In genomic region chr16:70407811-70408274, GRCh38 we compare ENCODE assay signal across 19 cellular contexts. TPM values are rescaled to one million over a fixed set of nuclear protein-coding genes. Genes with fewer than 3 reads are reported as not detected.
DNase-seq lines count a peak whose midpoint lies in the region; ATAC-seq, FAIRE-seq and TF ChIP-seq lines count a peak whose summit lies in the region.
"Had no signal": no experiment of that assay in that cellular context is flagged by ENCODE, and none has a peak within 500 bp of the region (broad histone marks: within the 10 kb centered on the region; RNA-seq: fewer than 3 reads in every experiment).

No MANE protein-coding gene starts in this region.

- H3K14ac ChIP-seq in IMR-90 (replicated peaks; ENCODE audit: low read depth, low read length): no peak overlapping the region

- POLR2A ChIA-PET in IMR-90 (lab: Charles Lee; ENCODE audit: unreplicated experiment) (no interaction called here), GM12878 (lab: Charles Lee) (interaction anchor here (0.6 to 4.3 kb wide), 11 partner anchors 9 to 114 kb away, joined by 3 to 47 read pairs (median 7); partner anchors contain the start of gene ST3GAL2)

- no peaks in the 10 kb centered on the region for H3K27me3 Mint-ChIP-seq in neural crest cell (ENCODE audit: low read depth)
- H3K27me3 Mint-ChIP-seq: activated T-helper 17 cell treated with anti-CD3 and anti-CD28 coated beads, Interleukin-2, amount 50 U/mL, for 72 hours had no signal

- TF ChIP-seq EP300 in GM12878 (IDR thresholded peaks at IDR 0.05; ENCODE audit: borderline replicate concordance in 1 of 2, control insufficient read depth in 1 of 2, low read depth in 2 of 2, low read length in 2 of 2): 0 out of 4 replicates have a peak, but pooled peaks of 1 of the 2 experiments have one; percentile 23

- H2BK120ac ChIP-seq in IMR-90 (ENCODE audit: low read depth, low read length): no peak overlapping the region

- H3K4me1 ChIP-seq in IMR-90 (ENCODE audit: control insufficient read depth, insufficient read depth, low read length) (peaks cover 6% of the 10 kb centered on the region), GM12878 (ENCODE audit: control insufficient read depth, insufficient read depth, low read length) (peaks cover 58% of the 10 kb centered on the region)

- peaks cover 23 to 71% of the 10 kb centered on the region in 2 experiments for H3K79me1 ChIP-seq in IMR-90 (ENCODE audit: low read depth in 1 of 2, low read length in 2 of 2)

- H4K20me1 ChIP-seq in IMR-90 (ENCODE audit: insufficient read depth, low read length): peaks cover 12% of the 10 kb centered on the region
- H4K20me1 ChIP-seq in GM12878 (ENCODE audit: control insufficient read depth, insufficient read depth): no peaks in the 10 kb centered on the region

- dilution Hi-C loops in IMR-90 (cut with HindIII; ENCODE audit: low sequenced_read_pairs, unreplicated experiment): no loop called here

- H3K36me3 Mint-ChIP-seq in neural crest cell (ENCODE audit: low read depth): peaks cover 4% of the 10 kb centered on the region

- no peaks in the 10 kb centered on the region for H3K9me3 ChIP-seq in IMR-90 (ENCODE audit: control insufficient read depth, insufficient read depth, low read length)
- no peaks in the 10 kb centered on the region for H3K9me3 ChIP-seq in GM12878 (replicated peaks; ENCODE audit: control insufficient read depth, insufficient read depth, low read length)
- H3K9me3 ChIP-seq: left ventricle myocardium inferior, sigmoid colon had no signal

- intact Hi-C loops in IMR-90 (cut with micrococcal nuclease) (no loop called here), GM12878 (cut with micrococcal nuclease; ENCODE audit: unreplicated experiment) (no loop called here)

- H3K4me1 Mint-ChIP-seq in neural crest cell: peaks cover 18% of the 10 kb centered on the region

- H3K36me3 ChIP-seq in IMR-90 (ENCODE audit: control insufficient read depth, insufficient read depth, low read length) (peaks cover 2% of the 10 kb centered on the region), GM12878 (ENCODE audit: control insufficient read depth in 2 of 2, insufficient read depth in 2 of 2, low read length in 1 of 2) (peaks cover 6 to 15% of the 10 kb centered on the region in 2 experiments; a peak in 3 of 4 replicates)

- H3K4me3 Mint-ChIP-seq in neural crest cell: no peak overlapping the region
- H3K4me3 Mint-ChIP-seq: activated T-helper 17 cell treated with anti-CD3 and anti-CD28 coated beads, Interleukin-2, amount 50 U/mL, for 72 hours had no signal

- SMC1A ChIA-PET in GM12878 (lab: Charles Lee; ENCODE audit: uncharacterized antibody, unreplicated experiment): interaction anchor here (1.2 to 4.2 kb wide), 11 partner anchors 10 to 69 kb away, joined by 3 to 39 read pairs (median 6); partner anchors contain the start of gene FCSK

- H2AFZ ChIP-seq in IMR-90 (replicated peaks; ENCODE audit: low read length, poor library complexity) (no peak overlapping the region), GM12878 (ENCODE audit: control insufficient read depth, low read depth, low read length) (peak overlapping the region; percentile 35)

- H2AK5ac ChIP-seq in IMR-90 (ENCODE audit: low read depth, low read length): no peak overlapping the region

- no peak for TF ChIP-seq POLR2A in IMR-90 (IDR thresholded peaks at IDR 0.05; ENCODE audit: low read depth, low read length)
- TF ChIP-seq POLR2A in GM12878 (IDR thresholded peaks at IDR 0.05; ENCODE audit: low read depth, low read length): peak; percentile 47

- H4K8ac ChIP-seq in IMR-90 (ENCODE audit: low read depth in 2 of 2, low read length in 2 of 2): no peak overlapping the region

- no peak overlapping the region for H2BK15ac ChIP-seq in IMR-90 (ENCODE audit: low read depth, low read length)

- H3K27me3 ChIP-seq in IMR-90 (ENCODE audit: control insufficient read depth, insufficient read depth, low read length) (no peaks in the 10 kb centered on the region), GM12878 (replicated peaks in 1 of 2; ENCODE audit: control insufficient read depth in 2 of 2, insufficient read depth in 2 of 2, low read length in 1 of 2) (no peaks in the 10 kb centered on the region; a peak in 1 of 4 replicates)
- H3K27me3 ChIP-seq: dorsolateral prefrontal cortex, sigmoid colon had no signal

- H3K27ac Mint-ChIP-seq in neural crest cell (ENCODE audit: unreplicated experiment): peak overlapping the region; percentile 19
- H3K27ac Mint-ChIP-seq: activated T-helper 17 cell treated with anti-CD3 and anti-CD28 coated beads, Interleukin-2, amount 50 U/mL, for 72 hours had no signal

- H3K79me2 ChIP-seq in GM12878 (ENCODE audit: control insufficient read depth, insufficient read depth, low read length): peaks cover 72% of the 10 kb centered on the region

- peaks cover 23% of the 10 kb centered on the region for H3K9me1 ChIP-seq in IMR-90 (ENCODE audit: insufficient read depth, low read length)

- no peak for TF ChIP-seq CTCF in IMR-90 (conservative IDR thresholded peaks at IDR 0.05; ENCODE audit: low read depth, low read length)
- no peak for TF ChIP-seq CTCF in GM12878 (IDR thresholded peaks at IDR 0.05 in 2 of 3, conservative IDR thresholded peaks at IDR 0.05 in 1 of 3; ENCODE audit: control insufficient read depth in 2 of 3, extremely low read depth in 1 of 3, insufficient read depth in 1 of 3, low read depth in 3 of 3, low read length in 3 of 3)
- no peak for TF ChIP-seq CTCF in neural crest cell (conservative IDR thresholded peaks at IDR 0.05)

- H2BK5ac ChIP-seq in IMR-90 (ENCODE audit: low read depth, low read length, poor library complexity, severe bottlenecking): no peak overlapping the region

- H3K9ac ChIP-seq in IMR-90 (ENCODE audit: low read depth, low read length) (no peak overlapping the region), GM12878 (ENCODE audit: control insufficient read depth, insufficient read depth, low read length) (peak overlapping the region; percentile 39; the same call in 1 of the 2 replicates)

- no peak overlapping the region for H3K27ac ChIP-seq in IMR-90 (ENCODE audit: insufficient read depth, low read length)
- H3K27ac ChIP-seq in GM12878 (ENCODE audit: control insufficient read depth, insufficient read depth): peak overlapping the region; percentile 81
- H3K27ac ChIP-seq: left ventricle myocardium inferior, sigmoid colon had no signal

- peak overlapping the region; percentile 9; the same call in 1 of the 2 replicates for H3K4ac ChIP-seq in IMR-90 (ENCODE audit: low read depth, low read length)

- H2BK20ac ChIP-seq in IMR-90 (ENCODE audit: low read depth, low read length): no peak overlapping the region

- BruUV-seq in IMR-90 (replicated peaks; lab: Mats Ljungman, UMichigan) (no TSS peak), GM12878 (replicated peaks; lab: Mats Ljungman, UMichigan) (no TSS peak)

- no peak overlapping the region for H4K91ac ChIP-seq in IMR-90 (ENCODE audit: insufficient read depth, low read depth, low read length)

- H3K23ac ChIP-seq in IMR-90 (ENCODE audit: low read depth, low read length): no peak overlapping the region

- no peaks in the 10 kb centered on the region for H3K9me3 Mint-ChIP-seq in neural crest cell
- H3K9me3 Mint-ChIP-seq: activated T-helper 17 cell treated with anti-CD3 and anti-CD28 coated beads, Interleukin-2, amount 50 U/mL, for 72 hours had no signal

- in situ Hi-C loops in IMR-90 (cut with MboI; ENCODE audit: low sequenced_read_pairs): no loop called here
- in situ Hi-C loops in GM12878 (cut with MboI): loop anchor here (25.0 kb wide), 1 partner anchor 1646 kb away; no protein-coding TSS in a partner anchor

- TF ChIP-seq RAD21 in IMR-90 (IDR thresholded peaks at IDR 0.05; ENCODE audit: low read length) (no peak), GM12878 (IDR thresholded peaks at IDR 0.05; ENCODE audit: insufficient read depth, low read depth, low read length) (no peak)

- no peak overlapping the region for H3K18ac ChIP-seq in IMR-90 (ENCODE audit: low read depth, low read length)

- ATAC-seq in IMR-90 (ENCODE audit: low read depth) (no peak), GM12878 (peak; percentile 13), HG03039 (IDR thresholded peaks at IDR 0.05; ENCODE audit: unreplicated experiment) (no peak)
- ATAC-seq: activated T-helper 17 cell treated with anti-CD3 and anti-CD28 coated beads, Interleukin-2, amount 50 U/mL, for 72 hours had no signal

- DNase-seq in ELF-1 (ENCODE audit: low read depth, low spot score): peak; percentile 43
- DNase-seq in IMR-90: no peak
- DNase-seq in GM12878 (ENCODE audit: low read depth, low spot score): no peak
- no peak for DNase-seq in neural crest cell (ENCODE audit: low read depth, low spot score)
- DNase-seq in NOMO-1 (lab: John Stamatoyannopoulos, UW; ENCODE audit: unreplicated experiment in 2 of 2): no peak
- DNase-seq in LoVo (ENCODE audit: low spot score): no peak
- DNase-seq in activated T-cell treated with anti-CD3 and anti-CD28 coated beads, Interleukin-2, amount 50 U/mL, for 1 hour: no peak
- DNase-seq: activated CD4-positive, alpha-beta T cell treated with anti-CD3 and anti-CD28 coated beads, Interleukin-2, amount 50 U/mL, for 1 hour; dorsolateral prefrontal cortex; HCEC 1CT; Kasumi-1; left ventricle myocardium inferior; NCI-H146; NCI-H526; sigmoid colon; stimulated activated CD4-positive, alpha-beta T cell treated with anti-CD3 and anti-CD28 coated beads, Interleukin-4, amount 100 ng/mL, for 1 hour; trophoblast cell had no signal

- no peak overlapping the region for H2AK9ac ChIP-seq in IMR-90 (replicated peaks; ENCODE audit: low read depth, low read length, poor library complexity)

- peak; percentile 18 for FAIRE-seq in GM12878 (lab: Jason Lieb, UNC)

- no peak overlapping the region for H4K5ac ChIP-seq in IMR-90 (ENCODE audit: low read depth, low read length)

- RAD21 ChIA-PET in GM12878 (lab: Charles Lee; ENCODE audit: unreplicated experiment): interaction anchor here (1.0 to 3.0 kb wide), 10 partner anchors 10 to 115 kb away, joined by 4 to 32 read pairs (median 6); partner anchors contain the start of genes COG4, SF3B3 and ST3GAL2

- no peak overlapping the region for H3K4me2 ChIP-seq in IMR-90 (ENCODE audit: low read depth, low read length)
- H3K4me2 ChIP-seq in GM12878 (ENCODE audit: control insufficient read depth, insufficient read depth): peak overlapping the region; percentile 85

- CTCF ChIA-PET in IMR-90 (lab: Yijun Ruan, JAX): no interaction called here
- CTCF ChIA-PET in GM12878 (lab: Yijun Ruan, JAX): interaction anchor here (0.7 to 3.3 kb wide), 11 partner anchors 9 to 120 kb away, joined by 3 to 14 read pairs (median 4); no protein-coding TSS in a partner anchor

- no peak overlapping the region for H3K56ac ChIP-seq in IMR-90 (ENCODE audit: extremely low read depth, insufficient read depth, low read length)

- no peak overlapping the region for H3K4me3 ChIP-seq in IMR-90 (ENCODE audit: insufficient read depth, low read depth, low read length)
- peak overlapping the region; percentile 40; the same call in 1 of the 2 replicates for H3K4me3 ChIP-seq in GM12878
- H3K4me3 ChIP-seq: dorsolateral prefrontal cortex, left ventricle myocardium inferior, sigmoid colon had no signal

- 84% methylated on average over 3 of the region's 10 CpGs; no CpG with 5 or more reads in 1 of the 2 experiments for WGBS in IMR-90 (ENCODE audit: extremely low coverage in 2 of 2, insufficient read length in 1 of 2), 2 experiments
- WGBS in GM12878 (ENCODE audit: insufficient coverage, insufficient replicate concordance, low lambda C conversion rate, missing lambda C conversion rate): 58% methylated on average over 10 of the region's 10 CpGs

RNA-seq across cellular contexts. Expression of gene ST3GAL2, which starts 31.1 kb away (rescaled TPM):
- 16.4 and 17.4 TPM in 2 replicates for total RNA-seq in IMR-90 (2012; rRNA removed)
- polyA plus RNA-seq in IMR-90 (2012; rRNA removed): 17.7 and 18.3 TPM in 2 replicates
- 13.0 and 21.7 TPM in 2 replicates for polyA plus RNA-seq in IMR-90 (2012; cell fraction: cytosol; rRNA removed)
- 13.5 and 18.2 TPM in 2 replicates for polyA plus RNA-seq in IMR-90 (2012; cell fraction: nucleus; rRNA removed; ENCODE audit: low replicate concordance)
- total RNA-seq in GM12878 (2013; cell fraction: nucleolus; rRNA removed): 143 and 167 TPM in 2 replicates
- total RNA-seq in GM12878 (2014; rRNA removed): 40.2 and 43.7 TPM in 2 replicates
- total RNA-seq in GM12878 (2014; rRNA removed; fragmentation: Illumina TruSeq; extraction: Trizol): 22.7 and 28.4 TPM in 2 replicates
- 61.7 and 66.7 TPM in 2 replicates for total RNA-seq in GM12878 (2021)
- polyA plus RNA-seq in GM12878 (2011; ENCODE audit: low read depth): 8.7 TPM
- 20.7 and 29.7 TPM in 2 replicates for polyA plus RNA-seq in GM12878 (2011; rRNA removed)
- 35.3 and 44.9 TPM in 2 replicates for polyA plus RNA-seq in GM12878 (2011; cell fraction: cytosol; rRNA removed)
- 23.2 and 29.6 TPM in 2 replicates for polyA plus RNA-seq in GM12878 (2011; cell fraction: nucleus; rRNA removed)
- polyA plus RNA-seq in GM12878 (2012): 35.0 and 38.4 TPM in 2 replicates
- polyA plus RNA-seq in GM12878 (2014; fragmentation: Illumina TruSeq; extraction: Trizol): 4.9 and 15.5 TPM in 2 replicates
- 1 to 10 TPM in 1 of 2 experiments, under 1 TPM in 1; 0.95 to 1.4 TPM for polyA plus RNA-seq in GM12878 (2014; fragmentation: Nextera tagmentation; extraction: Ambion mirVana)
- 39.5 and 49.8 TPM in 2 replicates for polyA plus RNA-seq in GM12878 (2014; rRNA removed)
- 10 to 100 TPM; 10.5 to 23.4 TPM for polyA plus RNA-seq in GM12878 (2016; fragmentation: Nextera tagmentation; extraction: Ambion mirVana)
- 68.2 and 127 TPM in 2 replicates for polyA minus RNA-seq in GM12878 (2011; rRNA and poly(A)+ RNA removed)
- 39.0 and 49.5 TPM in 2 replicates for polyA minus RNA-seq in GM12878 (2011; cell fraction: cytosol; rRNA and poly(A)+ RNA removed)
- polyA minus RNA-seq in GM12878 (2011; cell fraction: nucleus; rRNA and poly(A)+ RNA removed): 38.8 and 58.4 TPM in 2 replicates
- 37.5 and 41.8 TPM in 2 replicates for total RNA-seq in neural crest cell

RNA-seq across cellular contexts. Expression of gene FCSK, which starts 46.6 kb away (rescaled TPM):
- total RNA-seq in IMR-90 (2012; rRNA removed) (5.3 and 6.1 TPM in 2 replicates), GM12878 (2014; rRNA removed) (12.9 and 13.5 TPM in 2 replicates), GM12878 (2014; rRNA removed; fragmentation: Illumina TruSeq; extraction: Trizol) (5.0 and 5.4 TPM in 2 replicates), GM12878 (2021) (17.6 and 18.7 TPM in 2 replicates), neural crest cell (14.8 and 15.2 TPM in 2 replicates)
- polyA plus RNA-seq in IMR-90 (2012; rRNA removed) (7.2 and 8.3 TPM in 2 replicates), GM12878 (2011; rRNA removed) (5.1 and 9.5 TPM in 2 replicates), GM12878 (2014; fragmentation: Illumina TruSeq; extraction: Trizol) (2.8 and 6.2 TPM in 2 replicates), GM12878 (2014; fragmentation: Nextera tagmentation; extraction: Ambion mirVana) (1 to 10 TPM in 1 of 2 experiments, under 1 TPM in 1; 0.60 to 1.5 TPM), GM12878 (2014; rRNA removed) (13.6 and 15.7 TPM in 2 replicates), GM12878 (2016; fragmentation: Nextera tagmentation; extraction: Ambion mirVana) (1 to 10 TPM; 5.8 to 8.5 TPM)
- 2.9 and 5.1 TPM in 2 replicates for polyA plus RNA-seq in IMR-90 (2012; cell fraction: cytosol; rRNA removed)
- polyA plus RNA-seq in IMR-90 (2012; cell fraction: nucleus; rRNA removed; ENCODE audit: low replicate concordance): 37.1 and 78.4 TPM in 2 replicates
- 54.6 and 60.5 TPM in 2 replicates for total RNA-seq in GM12878 (2013; cell fraction: nucleolus; rRNA removed)
- 6.8 TPM for polyA plus RNA-seq in GM12878 (2011; ENCODE audit: low read depth)
- 9.9 and 11.6 TPM in 2 replicates for polyA plus RNA-seq in GM12878 (2011; cell fraction: cytosol; rRNA removed)
- 60.0 and 67.4 TPM in 2 replicates for polyA plus RNA-seq in GM12878 (2011; cell fraction: nucleus; rRNA removed)
- 8.0 and 8.3 TPM in 2 replicates for polyA plus RNA-seq in GM12878 (2012)
- polyA minus RNA-seq in GM12878 (2011; rRNA and poly(A)+ RNA removed): 5.4 and 12.7 TPM in 2 replicates
- polyA minus RNA-seq in GM12878 (2011; cell fraction: cytosol; rRNA and poly(A)+ RNA removed): 4.7 and 6.3 TPM in 2 replicates
- 12.7 and 17.6 TPM in 2 replicates for polyA minus RNA-seq in GM12878 (2011; cell fraction: nucleus; rRNA and poly(A)+ RNA removed)
